ENCODE assay signal across 8 cellular contexts in the genomic region with DNA sequence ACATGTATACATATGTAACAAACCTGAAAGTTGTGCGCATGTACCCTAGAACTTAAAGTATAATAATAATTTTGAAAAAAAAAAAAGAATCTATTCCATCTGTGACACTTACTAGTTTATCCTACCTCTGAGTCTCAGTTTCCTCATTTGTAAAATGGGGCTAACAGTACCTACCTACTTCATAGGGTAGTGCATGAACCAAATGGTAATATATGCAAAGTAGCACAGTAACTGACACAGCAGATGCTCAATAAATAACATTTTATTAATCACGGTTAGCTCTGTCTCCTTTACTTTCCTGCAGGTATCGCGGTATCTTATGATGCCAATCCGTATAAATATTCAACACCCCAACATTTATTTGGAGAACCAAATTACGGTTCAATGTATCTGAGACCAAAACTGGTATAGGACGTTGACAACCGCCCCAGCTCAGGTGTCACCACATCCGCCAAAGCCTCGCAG. TPM values are rescaled to one million over a fixed set of nuclear protein-coding genes. Genes with fewer than 3 reads are reported as not detected.
DNase-seq lines count a peak whose midpoint lies in the region; ATAC-seq, FAIRE-seq and TF ChIP-seq lines count a peak whose summit lies in the region.

No MANE protein-coding gene starts in this region.

- ATAC-seq in GM18519 (IDR thresholded peaks at IDR 0.05; ENCODE audit: low FRiP score, unreplicated experiment) (peak; percentile 3), HG03095 (IDR thresholded peaks at IDR 0.05; ENCODE audit: unreplicated experiment) (peak; percentile 8), HepG2 (no peak; the same call in 2 of the 3 replicates), upper lobe of right lung (no peak)

- POLR2A ChIA-PET in HepG2 (lab: Yijun Ruan, JAX): interaction anchor here (1.8 kb wide), 1 partner anchor 83 kb away, joined by 6 read pairs; no protein-coding TSS in a partner anchor

- H3K27ac ChIP-seq in HepG2 (ENCODE audit: extremely low read length, insufficient read depth, low read length) (peak overlapping the region; percentile 99), upper lobe of right lung (peak overlapping the region; percentile 98)

- H3K36me3 ChIP-seq in HepG2 (replicated peaks in 1 of 2; ENCODE audit: control insufficient read depth in 1 of 2, insufficient read depth in 2 of 2, low read length in 2 of 2): peaks cover 0 to 3% of the 10 kb centered on the region in 2 experiments; a peak in 2 of 5 replicates
- H3K36me3 ChIP-seq in upper lobe of right lung: no peaks in the 10 kb centered on the region

- peak overlapping the region; percentile 83 to 98 (median 93) for H3K4me3 ChIP-seq in HepG2 (replicated peaks in 1 of 3; ENCODE audit: insufficient read depth in 1 of 3, low read depth in 2 of 3, low read length in 3 of 3)
- peak overlapping the region; percentile 74 for H3K4me3 ChIP-seq in upper lobe of right lung

- H3K4me1 Mint-ChIP-seq in activated naive CD8-positive, alpha-beta T cell treated with anti-CD3 and anti-CD28 coated beads for 36 hours: peaks cover 41% of the 10 kb centered on the region

- WGBS in HepG2 (ENCODE audit: low lambda C conversion rate): 2% methylated on average over 8 of the region's 10 CpGs

- TF ChIP-seq CTCF in HepG2 (CRISPR knock-in tag; IDR thresholded peaks at IDR 0.05) (no peak), upper lobe of right lung (IDR thresholded peaks at IDR 0.05) (no peak)

- FAIRE-seq in HepG2 (lab: Jason Lieb, UNC): no peak

- H3K27ac Mint-ChIP-seq in activated naive CD8-positive, alpha-beta T cell treated with anti-CD3 and anti-CD28 coated beads for 36 hours: peak overlapping the region; percentile 98

- no peak for TF ChIP-seq EP300 in HepG2 (IDR thresholded peaks at IDR 0.05; ENCODE audit: low read depth in 2 of 2, low read length in 2 of 2)
- no peak for TF ChIP-seq EP300 in HepG2 (CRISPR knock-in tag; IDR thresholded peaks at IDR 0.05; ENCODE audit: borderline replicate concordance)

- H3K9me3 Mint-ChIP-seq in activated naive CD8-positive, alpha-beta T cell treated with anti-CD3 and anti-CD28 coated beads for 36 hours: no peaks in the 10 kb centered on the region

- peaks cover 2% of the 10 kb centered on the region for H3K36me3 Mint-ChIP-seq in activated naive CD8-positive, alpha-beta T cell treated with anti-CD3 and anti-CD28 coated beads for 36 hours

- peaks cover 38% of the 10 kb centered on the region for H3K4me1 ChIP-seq in HepG2 (ENCODE audit: insufficient read depth, low read length)
- H3K4me1 ChIP-seq in upper lobe of right lung: peaks cover 21% of the 10 kb centered on the region

- H3K79me2 ChIP-seq in HepG2 (ENCODE audit: insufficient read depth, low read length): peaks cover 55% of the 10 kb centered on the region

- peak overlapping the region; percentile 92 for H3K4me3 Mint-ChIP-seq in activated naive CD8-positive, alpha-beta T cell treated with anti-CD3 and anti-CD28 coated beads for 36 hours

- H3K27me3 ChIP-seq in HepG2 (ENCODE audit: control insufficient read depth in 1 of 2, insufficient read depth in 2 of 2, low read length in 2 of 2): no peaks in the 10 kb centered on the region; a peak in 1 of 5 replicates
- no peaks in the 10 kb centered on the region for H3K27me3 ChIP-seq in upper lobe of right lung

- peak overlapping the region; percentile 100 for H3K9ac ChIP-seq in HepG2 (ENCODE audit: insufficient read depth, low read depth, low read length)

- BruUV-seq in HepG2 (replicated peaks; lab: Mats Ljungman, UMichigan): no TSS peak

- CTCF ChIA-PET in HepG2 (lab: Yijun Ruan, JAX; ENCODE audit: low intra/inter-chr PET ratio, low total read pairs): no interaction called here

- TF ChIP-seq POLR2A in HepG2 (IDR thresholded peaks at IDR 0.05; ENCODE audit: insufficient read depth in 1 of 2, low read depth in 2 of 2, low read length in 2 of 2): no peak

- DNase-seq in activated naive CD8-positive, alpha-beta T cell treated with anti-CD3 and anti-CD28 coated beads for 36 hours: no peak
- DNase-seq in HepG2 (ENCODE audit: low spot score) (no peak), upper lobe of right lung (no peak), EL (no peak), NCI-H1694 (lab: John Stamatoyannopoulos, UW) (no peak), COR-L47 (lab: John Stamatoyannopoulos, UW) (no peak)

- no peak for TF ChIP-seq RAD21 in HepG2 (CRISPR knock-in tag; IDR thresholded peaks at IDR 0.05)

- intact Hi-C loops in HepG2 (cut with micrococcal nuclease; ENCODE audit: unreplicated experiment) (loop anchor here (5.0 kb wide), 2 partner anchors 43 to 82 kb away; no protein-coding TSS in a partner anchor), upper lobe of right lung (cut with DNase I) (no loop called here)

- H3K4me2 ChIP-seq in HepG2 (ENCODE audit: low read depth, low read length): peak overlapping the region; percentile 82

- in situ Hi-C loops in HepG2 (cut with HindIII; ENCODE audit: extremely low pct_ligation_motif_present, low pct_unique_long_range_greater_than_20kb): no loop called here

- peaks cover 13% of the 10 kb centered on the region; the same call in 1 of the 2 replicates for H4K20me1 ChIP-seq in HepG2 (ENCODE audit: insufficient read depth, low read length)

- H3K9me3 ChIP-seq in HepG2 (ENCODE audit: low read length) (no peaks in the 10 kb centered on the region), upper lobe of right lung (no peaks in the 10 kb centered on the region)

- H3K27me3 Mint-ChIP-seq in activated naive CD8-positive, alpha-beta T cell treated with anti-CD3 and anti-CD28 coated beads for 36 hours: no peaks in the 10 kb centered on the region

- no peak overlapping the region for H2AFZ ChIP-seq in HepG2 (ENCODE audit: low read length)

TF ChIP-seq in HepG2, 621 proteins besides CTCF, POLR2A, EP300 and RAD21 (continues in another document):
- no peak for TF ChIP-seq RFX5 (IDR thresholded peaks at IDR 0.05; ENCODE audit: low read depth, low read length)

RNA-seq across cellular contexts. Expression of gene TMED10, which starts 0.7 kb away (rescaled TPM):
- total RNA-seq in activated naive CD8-positive, alpha-beta T cell treated with anti-CD3 and anti-CD28 coated beads for 36 hours: 100 to 1,000 TPM; 160 to 169 TPM
- total RNA-seq in HepG2 (2016; rRNA removed; fragmentation: Illumina TruSeq; extraction: Trizol): 183 and 311 TPM in 2 replicates
- 31.8 and 36.6 TPM in 2 replicates for total RNA-seq in HepG2 (2016; cell fraction: cytosol; rRNA removed; fragmentation: Illumina TruSeq; extraction: Trizol; ENCODE audit: low read depth)
- total RNA-seq in HepG2 (2016; cell fraction: insoluble cytoplasmic fraction; rRNA removed; fragmentation: Illumina TruSeq; extraction: Trizol): 191 and 318 TPM in 2 replicates
- total RNA-seq in HepG2 (2016; cell fraction: membrane; rRNA removed; fragmentation: Illumina TruSeq; extraction: Trizol): 62.0 and 63.6 TPM in 2 replicates
- 252 and 291 TPM in 2 replicates for total RNA-seq in HepG2 (2016; cell fraction: nucleus; rRNA removed; fragmentation: Illumina TruSeq; extraction: Trizol)
- polyA plus RNA-seq in HepG2 (2011; rRNA removed): 292 and 377 TPM in 2 replicates
- polyA plus RNA-seq in HepG2 (2011; cell fraction: cytosol; rRNA removed): 308 and 326 TPM in 2 replicates
- 81.4 and 84.1 TPM in 2 replicates for polyA plus RNA-seq in HepG2 (2011; cell fraction: nucleus; rRNA removed)
- 131 and 139 TPM in 2 replicates for polyA plus RNA-seq in HepG2 (2012)
- 36.6 and 41.3 TPM in 2 replicates for polyA plus RNA-seq in HepG2 (2016; cell fraction: cytosol; fragmentation: Illumina TruSeq; extraction: Trizol; ENCODE audit: low read depth)
- polyA plus RNA-seq in HepG2 (2016; cell fraction: insoluble cytoplasmic fraction; fragmentation: Illumina TruSeq; extraction: Trizol; ENCODE audit: low read depth): 162 and 165 TPM in 2 replicates
- 58.6 and 59.0 TPM in 2 replicates for polyA plus RNA-seq in HepG2 (2016; cell fraction: membrane; fragmentation: Illumina TruSeq; extraction: Trizol; ENCODE audit: low read depth)
- polyA plus RNA-seq in HepG2 (2016; cell fraction: nucleus; fragmentation: Illumina TruSeq; extraction: Trizol; ENCODE audit: insufficient read depth, low read depth): 306 and 326 TPM in 2 replicates
- 546 and 919 TPM in 2 replicates for polyA minus RNA-seq in HepG2 (2011; rRNA and poly(A)+ RNA removed; ENCODE audit: low replicate concordance)
- 247 and 332 TPM in 2 replicates for polyA minus RNA-seq in HepG2 (2011; cell fraction: cytosol; rRNA and poly(A)+ RNA removed)
- polyA minus RNA-seq in HepG2 (2011; cell fraction: nucleus; rRNA and poly(A)+ RNA removed): 78.8 and 85.5 TPM in 2 replicates
- 303 TPM for total RNA-seq in upper lobe of right lung

RNA-seq across cellular contexts. Expression of gene NEK9, which starts 48.9 kb away (rescaled TPM):
- total RNA-seq in activated naive CD8-positive, alpha-beta T cell treated with anti-CD3 and anti-CD28 coated beads for 36 hours: 10 to 100 TPM; 50.1 to 50.9 TPM
- total RNA-seq in HepG2 (2016; rRNA removed; fragmentation: Illumina TruSeq; extraction: Trizol) (16.5 and 29.4 TPM in 2 replicates), upper lobe of right lung (78.1 TPM)
- 8.6 and 9.3 TPM in 2 replicates for total RNA-seq in HepG2 (2016; cell fraction: cytosol; rRNA removed; fragmentation: Illumina TruSeq; extraction: Trizol; ENCODE audit: low read depth)
- 17.5 and 29.6 TPM in 2 replicates for total RNA-seq in HepG2 (2016; cell fraction: insoluble cytoplasmic fraction; rRNA removed; fragmentation: Illumina TruSeq; extraction: Trizol)
- total RNA-seq in HepG2 (2016; cell fraction: membrane; rRNA removed; fragmentation: Illumina TruSeq; extraction: Trizol): 11.8 and 12.2 TPM in 2 replicates
- total RNA-seq in HepG2 (2016; cell fraction: nucleus; rRNA removed; fragmentation: Illumina TruSeq; extraction: Trizol): 25.2 and 29.4 TPM in 2 replicates
- polyA plus RNA-seq in HepG2 (2011; rRNA removed): 27.3 and 32.1 TPM in 2 replicates
- polyA plus RNA-seq in HepG2 (2011; cell fraction: cytosol; rRNA removed): 17.4 and 19.0 TPM in 2 replicates
- 69.4 and 74.5 TPM in 2 replicates for polyA plus RNA-seq in HepG2 (2011; cell fraction: nucleus; rRNA removed)
- polyA plus RNA-seq in HepG2 (2012): 30.8 and 31.9 TPM in 2 replicates
- polyA plus RNA-seq in HepG2 (2016; cell fraction: cytosol; fragmentation: Illumina TruSeq; extraction: Trizol; ENCODE audit: low read depth): 0.96 and 1.7 TPM in 2 replicates
- 32.5 and 34.6 TPM in 2 replicates for polyA plus RNA-seq in HepG2 (2016; cell fraction: insoluble cytoplasmic fraction; fragmentation: Illumina TruSeq; extraction: Trizol; ENCODE audit: low read depth)
- polyA plus RNA-seq in HepG2 (2016; cell fraction: membrane; fragmentation: Illumina TruSeq; extraction: Trizol; ENCODE audit: low read depth): 4.7 and 5.0 TPM in 2 replicates
- polyA plus RNA-seq in HepG2 (2016; cell fraction: nucleus; fragmentation: Illumina TruSeq; extraction: Trizol; ENCODE audit: insufficient read depth, low read depth): 60.6 and 64.1 TPM in 2 replicates
- 33.3 and 65.4 TPM in 2 replicates for polyA minus RNA-seq in HepG2 (2011; rRNA and poly(A)+ RNA removed; ENCODE audit: low replicate concordance)
- 16.4 and 19.4 TPM in 2 replicates for polyA minus RNA-seq in HepG2 (2011; cell fraction: cytosol; rRNA and poly(A)+ RNA removed)
- 42.6 and 47.6 TPM in 2 replicates for polyA minus RNA-seq in HepG2 (2011; cell fraction: nucleus; rRNA and poly(A)+ RNA removed)

Comparison
In these comparisons a context has a peak if more than half of its experiments do, and no peak if none do; other contexts are left out.
1. ATAC-seq: peak in GM18519 (single experiment) and HG03095 (single experiment); none in HepG2 (single experiment) and upper lobe of right lung (single experiment).